Comparison of ENCODE assay signal across 16 cellular contexts in the genomic region with DNA sequence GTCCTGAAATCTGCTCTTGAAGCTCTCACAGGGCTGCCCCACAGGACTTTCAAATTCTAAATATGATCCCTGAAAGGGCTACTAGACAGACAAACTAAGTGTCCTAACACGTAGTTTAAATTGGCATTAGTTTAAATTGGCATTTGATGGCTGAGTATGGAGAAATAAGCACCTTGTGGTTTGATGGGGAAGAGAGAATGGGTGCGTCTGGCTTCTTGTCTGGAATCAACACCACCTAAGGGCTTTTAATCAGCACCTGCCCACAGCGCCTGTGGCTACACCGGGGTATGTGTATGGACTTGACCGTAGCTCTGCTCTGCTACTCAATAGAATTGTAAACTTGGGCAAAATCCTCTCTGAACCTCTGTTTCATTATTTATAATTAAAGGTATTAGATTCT. TPM values are rescaled to one million over a fixed set of nuclear protein-coding genes. Genes with fewer than 3 reads are reported as not detected.
"Had no signal": no experiment of that assay in that cellular context is flagged by ENCODE, and none has a peak within 500 bp of the region (broad histone marks: within the 10 kb centered on the region; RNA-seq: fewer than 3 reads in every experiment).

No MANE protein-coding gene starts in this region.

- H3K27me3 ChIP-seq: neural progenitor cell, ovary had no signal

- H3K27me3 Mint-ChIP-seq: activated CD8-positive, alpha-beta memory T cell treated with anti-CD3 and anti-CD28 coated beads, Interleukin-2, amount 10 ng/mL, durations not matched to agents 7 days and 5 days had no signal

- H3K36me3 ChIP-seq: neural progenitor cell, ovary, tibial artery had no signal

- H3K4me2 ChIP-seq: neural progenitor cell had no signal

- H3K4me3 ChIP-seq: neural progenitor cell, ovary, tibial artery had no signal

- H3K4me3 Mint-ChIP-seq: activated CD8-positive, alpha-beta memory T cell treated with anti-CD3 and anti-CD28 coated beads, Interleukin-2, amount 10 ng/mL, durations not matched to agents 7 days and 5 days; naive B cell; neural progenitor cell; stimulated activated memory B cell treated with anti-CD40 and anti-IgM and Interleukin-4, amounts not matched to agents 10 μg/mL and 1 μg/mL and 100 μg/mL, for 72 hours; T-cell had no signal

- H3K9me3 Mint-ChIP-seq: neural progenitor cell; stimulated activated memory B cell treated with anti-CD40 and anti-IgM and Interleukin-4, amounts not matched to agents 10 μg/mL and 1 μg/mL and 100 μg/mL, for 72 hours; T-cell had no signal

- H2AFZ ChIP-seq: neural progenitor cell had no signal

- ATAC-seq: left colon, T-cell had no signal

- H3K9me3 ChIP-seq: ovary, tibial artery had no signal

- H3K36me3 Mint-ChIP-seq: activated CD8-positive, alpha-beta memory T cell treated with anti-CD3 and anti-CD28 coated beads, Interleukin-2, amount 10 ng/mL, durations not matched to agents 7 days and 5 days; naive B cell; neural progenitor cell; stimulated activated memory B cell treated with anti-CD40 and anti-IgM and Interleukin-4, amounts not matched to agents 10 μg/mL and 1 μg/mL and 100 μg/mL, for 72 hours; T-cell had no signal

- DNase-seq: activated CD4-positive, alpha-beta T cell treated with anti-CD3 and anti-CD28 coated beads, Interleukin-2, amount 50 U/mL, for 48 hours; activated CD4-positive, CD25-positive, alpha-beta regulatory T cell treated with anti-CD3 and anti-CD28 coated beads, Interleukin-2, amount 50 U/mL, for 72 hours; activated CD8-positive, alpha-beta memory T cell treated with anti-CD3 and anti-CD28 coated beads, Interleukin-2, amount 10 ng/mL, durations not matched to agents 7 days and 5 days; activated naive CD4-positive, alpha-beta T cell treated with anti-CD3 and anti-CD28 coated beads, Interleukin-2, amount 50 U/mL, for 16 hours; activated T-cell treated with anti-CD3 and anti-CD28 coated beads, Interleukin-2, amount 50 U/mL, for 1 hour; caudate nucleus; foreskin melanocyte; head of caudate nucleus; left colon; naive B cell; ovary; tibial artery had no signal

- H3K9ac ChIP-seq: neural progenitor cell had no signal

- H3K27ac ChIP-seq: neural progenitor cell, ovary, tibial artery had no signal

- H3K27ac Mint-ChIP-seq: activated CD8-positive, alpha-beta memory T cell treated with anti-CD3 and anti-CD28 coated beads, Interleukin-2, amount 10 ng/mL, durations not matched to agents 7 days and 5 days; naive B cell; neural progenitor cell; stimulated activated memory B cell treated with anti-CD40 and anti-IgM and Interleukin-4, amounts not matched to agents 10 μg/mL and 1 μg/mL and 100 μg/mL, for 72 hours; T-cell had no signal

RNA-seq across cellular contexts. Expression of a gene that starts 46.7 kb away (rescaled TPM):
- total RNA-seq: lung microvascular endothelial cell had no signal
